9 cellular contexts compared by ENCODE assay signal in the genomic region with DNA sequence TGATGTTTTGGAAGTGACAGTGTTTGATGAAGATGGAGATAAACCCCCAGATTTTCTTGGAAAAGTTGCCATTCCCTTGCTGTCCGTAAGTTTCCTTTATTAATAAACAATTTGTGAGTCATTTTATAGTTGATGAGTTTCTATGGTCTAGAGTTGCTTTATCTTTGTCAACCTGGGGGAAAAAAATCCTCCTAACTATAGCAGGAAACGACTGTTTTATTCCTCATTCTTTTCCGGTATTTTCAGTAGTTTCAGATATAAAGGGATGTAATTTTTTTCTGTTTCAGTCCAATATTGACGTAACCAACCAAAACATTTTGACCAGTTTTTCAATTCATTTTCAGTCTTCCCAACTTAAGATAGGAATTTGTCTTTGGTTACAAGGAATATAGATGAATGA.
"Had no signal": no experiment of that assay in that cellular context is flagged by ENCODE, and none has a peak within 500 bp of the region (broad histone marks: within the 10 kb centered on the region; RNA-seq: fewer than 3 reads in every experiment).

No MANE protein-coding gene starts in this region.

- H3K4me3 Mint-ChIP-seq: HFFc6, IgD-negative memory B cell had no signal

- ATAC-seq: HCT116, HepG2 had no signal

- H3K9me3 ChIP-seq: HAP-1 had no signal

- H3K27ac ChIP-seq: GM23248, HL-60 had no signal

- H3K4me1 ChIP-seq: HAP-1 had no signal

- H3K36me3 ChIP-seq: HAP-1 had no signal

- H3K4me3 ChIP-seq: GM23248, HAP-1 had no signal

- DNase-seq: GM23248, GOT3, H7, HFFc6 had no signal

- H3K27ac Mint-ChIP-seq: HFFc6 had no signal

- H3K27me3 Mint-ChIP-seq: IgD-negative memory B cell had no signal

- H3K9me3 Mint-ChIP-seq: IgD-negative memory B cell had no signal
